In genomic region chr12:19489168-19489567, GRCh38 we compare ENCODE assay signal across 2 cellular contexts.
TF ChIP-seq lines count a peak whose summit lies in the region.

No MANE protein-coding gene starts in this region.

TF ChIP-seq in GM23338, 12 proteins besides CTCF, POLR2A, EP300 and RAD21 (continued from another document):
- TF ChIP-seq ETS1 (IDR thresholded peaks at IDR 0.05) (no peak), NANOG (IDR thresholded peaks at IDR 0.05; ENCODE audit: borderline replicate concordance) (no peak), ZNF462 (CRISPR knock-in tag; IDR thresholded peaks at IDR 0.05) (no peak), ZNF114 (CRISPR knock-in tag; IDR thresholded peaks at IDR 0.05) (no peak), STAT1 (IDR thresholded peaks at IDR 0.05; ENCODE audit: unreplicated experiment) (no peak), EZH2 (IDR thresholded peaks at IDR 0.05; ENCODE audit: low read depth, unreplicated experiment) (no peak), EZH2phosphoT487 (IDR thresholded peaks at IDR 0.05; ENCODE audit: unreplicated experiment) (no peak), JUNB (IDR thresholded peaks at IDR 0.05; ENCODE audit: unreplicated experiment) (no peak), REST (IDR thresholded peaks at IDR 0.05; ENCODE audit: unreplicated experiment) (no peak), POLR2AphosphoS5 (IDR thresholded peaks at IDR 0.05; ENCODE audit: low read depth) (no peak)

TF ChIP-seq in HEK293T, 16 proteins besides CTCF, POLR2A, EP300 and RAD21 (continued from another document):
- TF ChIP-seq PKNOX1 (IDR thresholded peaks at IDR 0.05) (no peak), SP1 (IDR thresholded peaks at IDR 0.05) (no peak), CTBP1 (IDR thresholded peaks at IDR 0.05; ENCODE audit: borderline replicate concordance) (no peak), HDGF (IDR thresholded peaks at IDR 0.05; ENCODE audit: borderline replicate concordance) (no peak), ARNT (IDR thresholded peaks at IDR 0.05) (no peak), SUZ12 (IDR thresholded peaks at IDR 0.05) (no peak), ZNF384 (IDR thresholded peaks at IDR 0.05) (no peak), LEF1 (IDR thresholded peaks at IDR 0.05; ENCODE audit: borderline replicate concordance) (no peak), FOXK2 (IDR thresholded peaks at IDR 0.05) (no peak), NFRKB (IDR thresholded peaks at IDR 0.05) (no peak), L3MBTL2 (conservative IDR thresholded peaks at IDR 0.05) (no peak), BHLHE40 (IDR thresholded peaks at IDR 0.05; ENCODE audit: borderline replicate concordance) (no peak)
TF ChIP-seq in HEK293T: peak in this region for 0.
